8 cellular contexts compared by ENCODE assay signal in the genomic region with DNA sequence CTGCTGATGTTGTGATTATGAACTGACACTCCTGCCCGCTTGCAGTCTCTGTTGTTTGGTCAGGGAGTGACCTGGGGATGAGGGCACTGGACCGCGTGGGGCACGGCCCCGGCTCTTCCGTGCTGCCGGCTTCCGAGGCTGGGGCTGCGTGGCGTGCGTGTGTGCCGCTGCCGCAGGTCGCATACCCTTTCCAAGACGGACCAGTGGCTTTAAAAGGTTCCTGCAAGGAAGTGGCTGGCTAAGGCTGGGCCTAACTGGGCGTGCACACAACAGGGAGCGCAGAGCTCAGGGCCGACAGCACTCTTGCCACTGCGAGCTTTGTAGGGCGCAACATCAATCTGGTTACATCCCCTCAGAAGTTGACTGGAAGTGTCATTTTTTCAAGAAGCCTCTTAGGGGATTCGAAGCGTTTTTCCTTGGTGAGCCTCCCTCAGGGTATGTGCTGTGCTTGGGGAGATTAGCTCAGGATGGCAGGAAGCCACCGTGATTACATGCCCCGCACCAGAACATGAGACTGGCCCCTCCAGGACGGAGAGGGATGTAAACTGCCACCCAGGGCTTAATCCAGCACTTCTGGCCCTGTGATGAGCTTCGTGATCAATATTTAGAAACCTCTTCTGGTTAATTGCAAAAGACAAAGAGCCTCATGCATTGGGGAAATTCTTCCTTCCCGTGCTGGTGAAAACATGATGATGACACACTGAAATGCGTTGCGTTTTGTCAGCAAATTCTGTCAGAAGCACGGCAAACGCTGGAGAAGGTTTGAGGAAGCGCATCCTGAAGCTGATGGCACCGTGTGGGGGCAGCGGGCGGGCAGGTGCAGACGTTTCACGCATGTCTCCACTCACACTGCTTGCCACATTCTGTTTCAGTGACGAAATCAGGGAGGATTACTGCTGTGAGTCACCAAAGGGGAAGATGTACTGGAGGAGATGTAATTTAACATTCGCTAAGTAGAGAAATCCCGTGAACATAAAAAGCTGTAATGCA. TPM values are rescaled to one million over a fixed set of nuclear protein-coding genes. Genes with fewer than 3 reads are reported as not detected.
DNase-seq lines count a peak whose midpoint lies in the region; ATAC-seq and TF ChIP-seq lines count a peak whose summit lies in the region.

No MANE protein-coding gene starts in this region.

- H3K9me3 ChIP-seq in A673 (ENCODE audit: low read depth, low read length, poor library complexity, severe bottlenecking) (no peaks in the 10 kb centered on the region), mesodermal cell (ENCODE audit: control insufficient read depth, low read length) (no peaks in the 10 kb centered on the region)

- H3K4me3 ChIP-seq in A673 (ENCODE audit: low read depth, low read length, poor library complexity, severe bottlenecking): no peak overlapping the region
- no peak overlapping the region for H3K4me3 ChIP-seq in mesodermal cell (ENCODE audit: extremely low read depth, insufficient read depth, low read length, poor library complexity, severe bottlenecking)

- POLR2A ChIA-PET in A673 (lab: Charles Lee; ENCODE audit: low non-redundant PET): interaction anchor here (0.6 kb wide), 1 partner anchor 11 kb away, joined by 4 read pairs; no protein-coding TSS in a partner anchor

- ATAC-seq in GM21786 (IDR thresholded peaks at IDR 0.05; ENCODE audit: unreplicated experiment) (no peak), GM18861 (IDR thresholded peaks at IDR 0.05; ENCODE audit: unreplicated experiment) (no peak), HG02798 (IDR thresholded peaks at IDR 0.05; ENCODE audit: poor library complexity, unreplicated experiment) (no peak), GM19324 (IDR thresholded peaks at IDR 0.05; ENCODE audit: low FRiP score, unreplicated experiment) (no peak)

- DNase-seq in A673 (ENCODE audit: low spot score): peak; percentile 81
- peak; percentile 69 for DNase-seq in NCI-H460 (ENCODE audit: extremely low read depth, low read depth)
- peak; percentile 22 for DNase-seq in cerebellar cortex (ENCODE audit: low spot score)

- TF ChIP-seq CTCF in A673 (conservative IDR thresholded peaks at IDR 0.05; ENCODE audit: low read depth, low read length): no peak

- CTCF ChIA-PET in A673 (lab: Charles Lee): no interaction called here

- H3K27me3 ChIP-seq in A673 (replicated peaks; ENCODE audit: insufficient read depth, low read depth, low read length, poor library complexity): no peaks in the 10 kb centered on the region

- intact Hi-C loops in A673 (cut with micrococcal nuclease; ENCODE audit: unreplicated experiment): no loop called here

- H3K36me3 ChIP-seq in A673 (ENCODE audit: insufficient read depth, low read length, poor library complexity, severe bottlenecking) (peaks cover 5% of the 10 kb centered on the region), mesodermal cell (ENCODE audit: control insufficient read depth, insufficient read depth, low read length) (peaks cover 83% of the 10 kb centered on the region)

- H3K4me1 ChIP-seq in A673 (ENCODE audit: insufficient read depth, low read length, poor library complexity, severe bottlenecking): peaks cover 13% of the 10 kb centered on the region
- H3K4me1 ChIP-seq in mesodermal cell (ENCODE audit: control insufficient read depth, insufficient read depth, low read length, poor library complexity, severe bottlenecking): peaks cover 18% of the 10 kb centered on the region

- no TSS peak for BruUV-seq in A673 (replicated peaks; lab: Mats Ljungman, UMichigan)

- H3K27ac ChIP-seq in A673 (ENCODE audit: low read depth, low read length, poor library complexity, severe bottlenecking) (peak overlapping the region; percentile 75), mesodermal cell (ENCODE audit: low read depth, low read length, severe bottlenecking) (peak overlapping the region; percentile 49)

- WGBS in mesodermal cell (ENCODE audit: insufficient coverage in 2 of 2), 2 experiments: 92 to 93% methylated on average over 38 to 40 of the region's 40 CpGs

RNA-seq across cellular contexts. Expression of a gene that starts 11.1 kb away (rescaled TPM):
- 85.9 and 87.0 TPM in 2 replicates for total RNA-seq in A673 (2021)
- total RNA-seq in NCI-H460 (2014; rRNA removed; shearing (Covaris generic)): 29.9 and 32.7 TPM in 2 replicates
- polyA plus RNA-seq in NCI-H460 (2014; cell fraction: nucleus; rRNA removed): 64.4 and 95.5 TPM in 2 replicates
- polyA plus RNA-seq in mesodermal cell (2013, experiment 1 of 2): 60.2 TPM
- 56.9 TPM for polyA plus RNA-seq in mesodermal cell (2013, experiment 2 of 2)

RNA-seq across cellular contexts. Expression of a gene that starts 46.2 kb away (rescaled TPM):
- total RNA-seq in A673 (2021): 20.3 and 27.8 TPM in 2 replicates
- 5.0 and 7.7 TPM in 2 replicates for total RNA-seq in NCI-H460 (2014; rRNA removed; shearing (Covaris generic))
- 19.7 and 26.3 TPM in 2 replicates for polyA plus RNA-seq in NCI-H460 (2014; cell fraction: nucleus; rRNA removed)
- polyA plus RNA-seq in mesodermal cell (2013, experiment 1 of 2): 11.6 TPM
- polyA plus RNA-seq in mesodermal cell (2013, experiment 2 of 2): 10.5 TPM

RNA-seq across cellular contexts. Expression of a gene that starts 51.8 kb away (rescaled TPM):
- total RNA-seq in A673 (2021): 187 and 196 TPM in 2 replicates
- total RNA-seq in NCI-H460 (2014; rRNA removed; shearing (Covaris generic)): 135 and 148 TPM in 2 replicates
- 296 and 315 TPM in 2 replicates for polyA plus RNA-seq in NCI-H460 (2014; cell fraction: nucleus; rRNA removed)
- polyA plus RNA-seq in mesodermal cell (2013, experiment 1 of 2): 121 TPM
- 106 TPM for polyA plus RNA-seq in mesodermal cell (2013, experiment 2 of 2)

Comparison
In these comparisons a context has a peak if more than half of its experiments do, and no peak if none do; other contexts are left out.
1. DNase-seq: peak in every context shown above with its lines; median percentile 81 in A673; 69 in NCI-H460; 22 in cerebellar cortex.